ENCODE assay signal across 28 cellular contexts in genomic region chr17:79484600-79485398, GRCh38.
"Had no signal": no experiment of that assay in that cellular context is flagged by ENCODE, and none has a peak within 500 bp of the region (broad histone marks: within the 10 kb centered on the region; RNA-seq: fewer than 3 reads in every experiment).

No MANE protein-coding gene starts in this region.

- H3K9me3 ChIP-seq: adrenal gland, ascending aorta, gastrocnemius medialis, right atrium auricular region, tibial nerve had no signal

- ATAC-seq: effector memory CD8-positive, alpha-beta T cell; gastrocnemius medialis; left colon had no signal

- H3K27ac Mint-ChIP-seq: activated CD4-positive, alpha-beta memory T cell treated with anti-CD3 and anti-CD28 coated beads for 36 hours; activated CD4-positive, alpha-beta T cell treated with anti-CD3 and anti-CD28 coated beads, Interleukin-2, amount 10 ng/mL, durations not matched to agents 24 days and 14 days; activated naive CD4-positive, alpha-beta T cell treated with anti-CD3 and anti-CD28 coated beads for 36 hours; activated naive CD8-positive, alpha-beta T cell treated with anti-CD3 and anti-CD28 coated beads for 36 hours; activated T-helper 1 cell treated with anti-CD3 and anti-CD28 coated beads, Interleukin-12 subunit alpha, Interleukin-12 subunit beta, Interleukin-2, Interleukin-4 antibody, amounts not matched to agents 30 ng/mL and 10 ng/mL and 1 ng/mL, durations not matched to agents 14 hours and 24 hours and 36 hours; effector memory CD8-positive, alpha-beta T cell; immature natural killer cell had no signal

- H3K4me1 ChIP-seq: adrenal gland, ascending aorta, gastrocnemius medialis, right atrium auricular region, tibial nerve had no signal

- H3K27me3 Mint-ChIP-seq: brain had no signal

- H3K36me3 Mint-ChIP-seq: activated CD4-positive, alpha-beta memory T cell treated with anti-CD3 and anti-CD28 coated beads for 36 hours; activated naive CD8-positive, alpha-beta T cell treated with anti-CD3 and anti-CD28 coated beads for 36 hours; brain had no signal

- DNase-seq: activated CD4-positive, alpha-beta memory T cell treated with anti-CD3 and anti-CD28 coated beads for 36 hours; activated CD4-positive, alpha-beta T cell treated with anti-CD3 and anti-CD28 coated beads, Interleukin-2, amount 10 ng/mL, durations not matched to agents 24 days and 14 days; activated CD4-positive, CD25-positive, alpha-beta regulatory T cell treated with anti-CD3 and anti-CD28 coated beads, Interleukin-2, amount 50 U/mL, for 72 hours; activated CD8-positive, alpha-beta memory T cell treated with anti-CD3 and anti-CD28 coated beads, Interleukin-2, amount 50 U/mL, for 4 hours; activated effector memory CD4-positive, alpha-beta T cell treated with anti-CD3 and anti-CD28 coated beads, Interleukin-2, amount 50 U/mL, for 16 hours; activated naive CD4-positive, alpha-beta T cell treated with anti-CD3 and anti-CD28 coated beads for 36 hours; activated naive CD8-positive, alpha-beta T cell treated with anti-CD3 and anti-CD28 coated beads for 36 hours; activated T-cell treated with anti-CD3 and anti-CD28 coated beads, Interleukin-2, amount 50 U/mL, for 1 hour; adrenal gland; effector memory CD8-positive, alpha-beta T cell; erythroblast; gastrocnemius medialis; hypothalamus; immature natural killer cell; kidney; left colon; mammary epithelial cell; occipital lobe; stimulated activated CD4-positive, alpha-beta T cell treated with anti-CD3 and anti-CD28 coated beads, Interleukin-15, amount 100 ng/mL, for 24 hours; stimulated activated CD4-positive, alpha-beta T cell treated with anti-CD3 and anti-CD28 coated beads, Interleukin-2, amount 100 ng/mL, for 24 hours; stimulated activated naive CD4-positive, alpha-beta T cell treated with Interleukin-2 at 50 U/mL for 16 hours had no signal

- H3K9me3 Mint-ChIP-seq: activated CD4-positive, alpha-beta memory T cell treated with anti-CD3 and anti-CD28 coated beads for 36 hours; activated CD4-positive, alpha-beta T cell treated with anti-CD3 and anti-CD28 coated beads, Interleukin-2, amount 10 ng/mL, durations not matched to agents 24 days and 14 days; activated naive CD4-positive, alpha-beta T cell treated with anti-CD3 and anti-CD28 coated beads for 36 hours; activated naive CD8-positive, alpha-beta T cell treated with anti-CD3 and anti-CD28 coated beads for 36 hours; activated T-helper 1 cell treated with anti-CD3 and anti-CD28 coated beads, Interleukin-12 subunit alpha, Interleukin-12 subunit beta, Interleukin-2, Interleukin-4 antibody, amounts not matched to agents 30 ng/mL and 10 ng/mL and 1 ng/mL, durations not matched to agents 14 hours and 24 hours and 36 hours; effector memory CD8-positive, alpha-beta T cell; immature natural killer cell had no signal

- H3K27ac ChIP-seq: adrenal gland, ascending aorta, cardiac muscle cell, coronary artery, gastrocnemius medialis, right atrium auricular region, tibial nerve had no signal

- FAIRE-seq: kidney had no signal

- H3K4me3 ChIP-seq: adrenal gland, ascending aorta, cardiac muscle cell, coronary artery, gastrocnemius medialis, right atrium auricular region, tibial nerve had no signal

- H3K4me3 Mint-ChIP-seq: activated CD4-positive, alpha-beta memory T cell treated with anti-CD3 and anti-CD28 coated beads for 36 hours; activated CD4-positive, alpha-beta T cell treated with anti-CD3 and anti-CD28 coated beads, Interleukin-2, amount 10 ng/mL, durations not matched to agents 24 days and 14 days; activated naive CD4-positive, alpha-beta T cell treated with anti-CD3 and anti-CD28 coated beads for 36 hours; activated naive CD8-positive, alpha-beta T cell treated with anti-CD3 and anti-CD28 coated beads for 36 hours; activated T-helper 1 cell treated with anti-CD3 and anti-CD28 coated beads, Interleukin-12 subunit alpha, Interleukin-12 subunit beta, Interleukin-2, Interleukin-4 antibody, amounts not matched to agents 30 ng/mL and 10 ng/mL and 1 ng/mL, durations not matched to agents 14 hours and 24 hours and 36 hours; brain; effector memory CD8-positive, alpha-beta T cell had no signal

- H3K4me1 Mint-ChIP-seq: activated CD4-positive, alpha-beta T cell treated with anti-CD3 and anti-CD28 coated beads, Interleukin-2, amount 10 ng/mL, durations not matched to agents 24 days and 14 days; activated naive CD8-positive, alpha-beta T cell treated with anti-CD3 and anti-CD28 coated beads for 36 hours had no signal

- H3K36me3 ChIP-seq: adrenal gland, ascending aorta, cardiac muscle cell, gastrocnemius medialis, right atrium auricular region, tibial nerve had no signal

- H3K27me3 ChIP-seq: ascending aorta, right atrium auricular region had no signal
